Comparison of ENCODE assay signal across 23 cellular contexts in genomic region chr4:182549386-182549785, GRCh38.
DNase-seq lines count a peak whose midpoint lies in the region; ATAC-seq and TF ChIP-seq lines count a peak whose summit lies in the region.
"Had no signal": no experiment of that assay in that cellular context is flagged by ENCODE, and none has a peak within 500 bp of the region (broad histone marks: within the 10 kb centered on the region; RNA-seq: fewer than 3 reads in every experiment).

No MANE protein-coding gene starts in this region.

- no peak for TF ChIP-seq CTCF in GM23338 (conservative IDR thresholded peaks at IDR 0.05; ENCODE audit: low read depth in 2 of 2)
- TF ChIP-seq CTCF in osteoblast (IDR thresholded peaks at IDR 0.05; ENCODE audit: extremely low read depth, low read depth, low read length): no peak
- TF ChIP-seq CTCF in testis (IDR thresholded peaks at IDR 0.05): no peak

- H3K4me1 ChIP-seq in GM23338 (ENCODE audit: insufficient read depth): peaks cover 36% of the 10 kb centered on the region
- peaks cover 34% of the 10 kb centered on the region for H3K4me1 ChIP-seq in iPS-20b (ENCODE audit: insufficient read depth, low read length)
- no peaks in the 10 kb centered on the region for H3K4me1 ChIP-seq in osteoblast (ENCODE audit: insufficient read depth, low read length)
- H3K4me1 ChIP-seq in testis: no peaks in the 10 kb centered on the region

- no peak for TF ChIP-seq POLR2A in testis (IDR thresholded peaks at IDR 0.05)

- peaks cover 55% of the 10 kb centered on the region for H3K4me1 Mint-ChIP-seq in GM23338
- H3K4me1 Mint-ChIP-seq: CD8-positive, alpha-beta memory T cell had no signal

- no peaks in the 10 kb centered on the region for H3K27me3 Mint-ChIP-seq in GM23338 (ENCODE audit: insufficient read depth, low read depth, poor library complexity)

- no peaks in the 10 kb centered on the region for H3K9me3 ChIP-seq in iPS-20b (ENCODE audit: insufficient read depth, low read depth, low read length)
- H3K9me3 ChIP-seq in osteoblast (ENCODE audit: low read depth, low read length): no peaks in the 10 kb centered on the region
- no peaks in the 10 kb centered on the region for H3K9me3 ChIP-seq in testis

- H3K27ac Mint-ChIP-seq in GM23338: 0 out of 2 replicates have a peak overlapping the region, but pooled peaks have one; percentile 4
- H3K27ac Mint-ChIP-seq: CD8-positive, alpha-beta memory T cell had no signal

- no peak overlapping the region for H3K4me3 ChIP-seq in GM23338
- H3K4me3 ChIP-seq in iPS-20b (ENCODE audit: low read length): no peak overlapping the region
- no peak overlapping the region for H3K4me3 ChIP-seq in osteoblast (ENCODE audit: insufficient read depth, low read length)
- H3K4me3 ChIP-seq in testis: no peak overlapping the region
- H3K4me3 ChIP-seq: SK-N-MC had no signal

- peak; percentile 65 for ATAC-seq in GM23338
- ATAC-seq in stimulated activated naive CD8-positive, alpha-beta T cell treated with anti-CD3 and anti-CD28 coated beads, Interleukin-15, Interleukin-2, amounts not matched to agents 100 U/mL and 50 U/mL, for 24 hours: no peak

- intact Hi-C loops in testis (cut with DNase I; ENCODE audit: low total_unique reads): no loop called here

- no peaks in the 10 kb centered on the region for H3K36me3 Mint-ChIP-seq in GM23338 (ENCODE audit: low read depth)
- H3K36me3 Mint-ChIP-seq: CD8-positive, alpha-beta memory T cell had no signal

- H2AFZ ChIP-seq in GM23338 (no peak overlapping the region), osteoblast (ENCODE audit: low read length) (peak overlapping the region; percentile 8)

- no peak overlapping the region for H3K4me3 Mint-ChIP-seq in GM23338
- H3K4me3 Mint-ChIP-seq: CD8-positive, alpha-beta memory T cell had no signal

- H3K36me3 ChIP-seq in GM23338 (ENCODE audit: insufficient read depth) (no peaks in the 10 kb centered on the region), iPS-20b (ENCODE audit: insufficient read depth, low read depth, low read length) (no peaks in the 10 kb centered on the region), osteoblast (ENCODE audit: insufficient read depth, low read length) (no peaks in the 10 kb centered on the region), testis (ENCODE audit: low read depth, missing control alignments) (no peaks in the 10 kb centered on the region)

- 67 to 76% methylated on average over 5 of the region's 5 CpGs for WGBS in testis, 2 donors

- no peak for DNase-seq in GM23338 (ENCODE audit: low spot score)
- DNase-seq in astrocyte of the hippocampus (ENCODE audit: low read depth, low spot score): peak; percentile 29
- no peak for DNase-seq in osteoblast (ENCODE audit: insufficient read length, low spot score, missing footprints)
- DNase-seq in testis: no peak
- no peak for DNase-seq in NCI-H1930 (lab: John Stamatoyannopoulos, UW)
- DNase-seq in stimulated activated naive CD8-positive, alpha-beta T cell treated with anti-CD3 and anti-CD28 coated beads, Interleukin-15, Interleukin-2, amounts not matched to agents 100 U/mL and 50 U/mL, for 24 hours: no peak
- DNase-seq: 8988T; AML-193; CD8-positive, alpha-beta memory T cell; DMS53; GDM1; Kasumi-1; NCI-H1048; NCI-H1417 treated with DMSO at 0.1 percent for 48 hours; NCI-H187 treated with DMSO at 0.1 percent for 48 hours; NCI-H2227 treated with DMSO at 0.1 percent for 48 hours; NCI-H510A; NCI-H748 treated with DMSO at 0.1 percent for 48 hours; SHP77 treated with DMSO at 0.1 percent for 48 hours had no signal

- H3K9me2 ChIP-seq in GM23338 (ENCODE audit: insufficient read depth): no peaks in the 10 kb centered on the region

- no peaks in the 10 kb centered on the region for H4K20me1 ChIP-seq in GM23338 (replicated peaks; ENCODE audit: insufficient read depth)
- H4K20me1 ChIP-seq in osteoblast (ENCODE audit: insufficient read depth, low read length): no peaks in the 10 kb centered on the region

- no peaks in the 10 kb centered on the region for H3K27me3 ChIP-seq in GM23338 (ENCODE audit: insufficient read depth)
- no peaks in the 10 kb centered on the region for H3K27me3 ChIP-seq in iPS-20b (ENCODE audit: insufficient read depth, low read length)
- no peaks in the 10 kb centered on the region for H3K27me3 ChIP-seq in osteoblast (ENCODE audit: insufficient read depth, low read length)
- H3K27me3 ChIP-seq in testis: no peaks in the 10 kb centered on the region

- H3K4me2 ChIP-seq in GM23338: 0 out of 2 replicates have a peak overlapping the region, but pooled peaks have one; percentile 11
- no peak overlapping the region for H3K4me2 ChIP-seq in osteoblast (ENCODE audit: insufficient read depth, low read length)

- H3K79me2 ChIP-seq in GM23338 (replicated peaks; ENCODE audit: insufficient read depth): peaks cover 20% of the 10 kb centered on the region
- H3K79me2 ChIP-seq in osteoblast (ENCODE audit: insufficient read depth, low read length): no peaks in the 10 kb centered on the region

- no peaks in the 10 kb centered on the region for H3F3A ChIP-seq in GM23338 (replicated peaks; ENCODE audit: low read depth)

- no peaks in the 10 kb centered on the region for H3K9me3 Mint-ChIP-seq in GM23338
- H3K9me3 Mint-ChIP-seq: CD8-positive, alpha-beta memory T cell had no signal

- H3K9ac ChIP-seq in iPS-20b (ENCODE audit: low read depth, low read length): peak overlapping the region; percentile 18; the same call in 1 of the 2 replicates

- H3K27ac ChIP-seq in GM23338 (ENCODE audit: low read depth): peak overlapping the region; percentile 12; the same call in 1 of the 2 replicates
- no peak overlapping the region for H3K27ac ChIP-seq in iPS-20b (ENCODE audit: low read length)
- H3K27ac ChIP-seq in osteoblast (ENCODE audit: low read depth, low read length): no peak overlapping the region
- H3K27ac ChIP-seq in testis: no peak overlapping the region
- H3K27ac ChIP-seq: C4-2B, RWPE1, SK-N-MC had no signal

TF ChIP-seq in GM23338, 12 proteins besides CTCF, POLR2A, EP300 and RAD21:
- TF ChIP-seq EZH2 (IDR thresholded peaks at IDR 0.05; ENCODE audit: low read depth, unreplicated experiment) (no peak), ZNF114 (CRISPR knock-in tag; IDR thresholded peaks at IDR 0.05) (no peak), ZNF331 (CRISPR knock-in tag; IDR thresholded peaks at IDR 0.05; ENCODE audit: low read depth) (no peak), EZH2phosphoT487 (IDR thresholded peaks at IDR 0.05; ENCODE audit: unreplicated experiment) (no peak), CREB1 (CRISPR knock-in tag; IDR thresholded peaks at IDR 0.05; ENCODE audit: low read depth) (no peak)
